ENCODE assay signal across 8 cellular contexts in the genomic region with DNA sequence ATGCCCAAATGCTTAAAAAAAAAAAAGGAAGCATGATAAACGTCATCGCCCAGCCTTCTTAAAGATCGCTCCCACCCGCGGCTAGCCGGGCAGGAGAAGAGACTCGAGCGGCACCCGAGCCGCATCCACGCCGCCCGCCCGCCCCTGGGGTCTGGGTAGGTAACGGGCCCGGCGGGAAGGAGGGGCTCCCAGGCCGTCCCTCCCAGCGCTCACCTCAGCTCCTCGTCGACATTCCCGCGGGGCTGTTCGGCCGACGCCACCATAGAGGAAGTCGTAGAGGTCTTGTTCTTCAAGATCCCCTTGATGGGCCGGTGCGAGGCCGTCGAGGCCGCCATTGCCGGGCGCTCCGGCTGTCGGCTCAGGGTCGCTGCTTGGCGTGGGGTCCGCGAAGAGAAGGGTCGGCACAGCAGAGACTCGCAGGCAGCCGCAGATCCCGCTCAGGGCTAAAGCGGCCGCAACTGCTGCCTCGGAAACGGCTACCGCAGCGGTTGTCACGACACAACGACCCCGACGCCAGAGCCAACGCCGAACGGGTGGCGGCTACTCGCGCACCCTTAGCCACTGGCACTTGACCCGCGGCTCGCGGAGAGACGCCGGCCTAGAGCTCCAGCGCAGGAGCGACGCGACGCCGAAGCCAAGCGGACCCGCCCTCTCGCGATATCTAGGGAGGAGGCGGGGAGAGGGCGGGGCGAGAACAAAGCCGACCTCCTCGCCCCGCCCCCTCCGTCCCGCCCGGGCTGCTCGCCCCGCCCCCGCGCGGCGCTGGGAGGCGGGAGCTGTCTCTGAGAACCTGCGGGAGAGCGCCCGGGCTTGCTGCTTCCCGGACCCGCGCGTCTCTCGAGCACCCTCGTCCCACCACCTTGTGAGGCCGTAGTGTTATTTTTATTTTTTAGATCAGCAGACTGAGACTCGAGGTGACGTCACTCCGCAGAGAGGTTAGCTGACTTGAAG. TPM values are rescaled to one million over a fixed set of nuclear protein-coding genes. Genes with fewer than 3 reads are reported as not detected.
A peak's percentile ranks its signal among the peaks of the same experiment; 100 is the strongest.
DNase-seq lines count a peak whose midpoint lies in the region; ATAC-seq and TF ChIP-seq lines count a peak whose summit lies in the region.

A gene (minus strand): TSS at position 635 of the 951 bp plus-strand sequence. CDS start 300 bp downstream, at position 335.

- TF ChIP-seq CTCF in BJ (IDR thresholded peaks at IDR 0.05; ENCODE audit: insufficient read depth, low read depth, low read length): no peak
- peak in 1 of 2 donors; percentile 13 for TF ChIP-seq CTCF in left lung (IDR thresholded peaks at IDR 0.05)

- intact Hi-C loops in left lung (cut with DNase I): no loop called here

- no peaks in the 10 kb centered on the region for H3K9me3 ChIP-seq in left lung

- H3K36me3 ChIP-seq in BJ (ENCODE audit: control insufficient read depth, insufficient read depth, low read length): no peaks in the 10 kb centered on the region
- no peaks in the 10 kb centered on the region for H3K36me3 ChIP-seq in left lung

- CTCF ChIA-PET in BJ (lab: Yijun Ruan, JAX): interaction anchor here (0.8 to 1.6 kb wide), 7 partner anchors 8 to 290 kb away, joined by 3 to 6 read pairs (median 3); no protein-coding TSS in a partner anchor

- POLR2A ChIA-PET in BJ (lab: Charles Lee): interaction anchor here (0.6 to 1.6 kb wide), 3 partner anchors 100 to 259 kb away, joined by 4 to 6 read pairs (median 6); a partner anchor contains a TSS

- H3K4me1 ChIP-seq in left lung: peaks cover 5 to 70% of the 10 kb centered on the region in 2 donors

- H3K4me3 ChIP-seq in BJ (ENCODE audit: low read depth, low read length): peak within 1 kb of the TSS; percentile 72
- peak within 1 kb of the TSS; percentile 87 to 92 for H3K4me3 ChIP-seq in left lung

- peak; percentile 41 for DNase-seq in BJ (ENCODE audit: low read depth)
- peak; percentile 93 to 99 for DNase-seq in NCI-H526 (lab: John Stamatoyannopoulos, UW)
- peak; percentile 91 for DNase-seq in activated CD4-positive, alpha-beta T cell treated with anti-CD3 and anti-CD28 coated beads, Interleukin-2, amount 50 U/mL, for 1 hour
- DNase-seq in cortex of kidney (lab: John Stamatoyannopoulos, UW): peak; percentile 48
- peak; percentile 92 to 97 for DNase-seq in left lung
- peak; percentile 86 for DNase-seq in stimulated activated CD4-positive, alpha-beta T cell treated with anti-CD3 and anti-CD28 coated beads, Interleukin-2, amount 100 ng/mL, for 4 hours (ENCODE audit: low read depth)

- peak within 1 kb of the TSS; percentile 94 to 98 for H3K27ac ChIP-seq in left lung

- H3K27me3 ChIP-seq in BJ (ENCODE audit: control insufficient read depth, insufficient read depth, low read length): no peaks in the 10 kb centered on the region
- peaks cover 0 to 8% of the 10 kb centered on the region in 2 donors for H3K27me3 ChIP-seq in left lung

- ATAC-seq in GM19324 (IDR thresholded peaks at IDR 0.05; ENCODE audit: low FRiP score, unreplicated experiment) (peak; percentile 77), HG03460 (IDR thresholded peaks at IDR 0.05; ENCODE audit: unreplicated experiment) (peak; percentile 72), left lung (peak; percentile 96)

RNA-seq across cellular contexts. Expression of the gene that starts here (rescaled TPM):
- 41.9 and 140 TPM in 2 replicates for polyA plus RNA-seq in BJ (2011; rRNA removed)
- polyA minus RNA-seq in BJ (2011; rRNA and poly(A)+ RNA removed): 47.0 and 67.9 TPM in 2 replicates
- total RNA-seq in left lung: 10 to 100 TPM; 39.0 to 44.9 TPM

Comparison
In these comparisons a context has a peak if more than half of its experiments do, and no peak if none do; other contexts are left out.
1. Peak in every context shown above with its lines: DNase-seq, ATAC-seq, H3K4me3 ChIP-seq and H3K27ac ChIP-seq.
2. DNase-seq: peak in every context shown above with its lines; median percentile 96 in NCI-H526; 94 in left lung; 91 in activated CD4-positive, alpha-beta T cell treated with anti-CD3 and anti-CD28 coated beads, Interleukin-2, amount 50 U/mL, for 1 hour; 86 in stimulated activated CD4-positive, alpha-beta T cell treated with anti-CD3 and anti-CD28 coated beads, Interleukin-2, amount 100 ng/mL, for 4 hours; 48 in cortex of kidney; 41 in BJ.